ENCODE assay signal across 8 cellular contexts in genomic region chr6:28977351-28978136, GRCh38. TPM values are rescaled to one million over a fixed set of nuclear protein-coding genes. Genes with fewer than 3 reads are reported as not detected.
DNase-seq lines count a peak whose midpoint lies in the region; ATAC-seq and TF ChIP-seq lines count a peak whose summit lies in the region.

No MANE protein-coding gene starts in this region.

- H3K4me3 ChIP-seq in ovary: no peak overlapping the region

- H3K36me3 Mint-ChIP-seq in activated CD8-positive, alpha-beta memory T cell treated with anti-CD3 and anti-CD28 coated beads, Interleukin-2, amount 10 ng/mL, durations not matched to agents 7 days and 5 days: peaks cover 3% of the 10 kb centered on the region

- no peaks in the 10 kb centered on the region for H3K36me3 ChIP-seq in ovary

- no peaks in the 10 kb centered on the region for H3K27me3 ChIP-seq in ovary

- H3K9me3 ChIP-seq in ovary: no peaks in the 10 kb centered on the region

- TF ChIP-seq POLR2A in ovary (IDR thresholded peaks at IDR 0.05) (no peak), GM18505 (IDR thresholded peaks at IDR 0.05; ENCODE audit: borderline replicate concordance, extremely low read depth, insufficient read depth, insufficient read length) (no peak)

- H3K27ac Mint-ChIP-seq in activated CD8-positive, alpha-beta memory T cell treated with anti-CD3 and anti-CD28 coated beads, Interleukin-2, amount 10 ng/mL, durations not matched to agents 7 days and 5 days: no peak overlapping the region

- CTCF ChIA-PET in activated CD8-positive, alpha-beta memory T cell treated with anti-CD3 and anti-CD28 coated beads, Interleukin-2, amount 10 ng/mL, durations not matched to agents 7 days and 5 days (lab: Charles Lee): interaction anchor here (1.5 kb wide), 1 partner anchor 39 kb away, joined by 7 read pairs; no protein-coding TSS in a partner anchor

- no peak overlapping the region for H3K27ac ChIP-seq in ovary

- no peak for ATAC-seq in activated CD8-positive, alpha-beta memory T cell treated with anti-CD3 and anti-CD28 coated beads, Interleukin-2, amount 10 ng/mL, durations not matched to agents 7 days and 5 days
- no peak for ATAC-seq in GM18505 (IDR thresholded peaks at IDR 0.05; ENCODE audit: unreplicated experiment)

- peaks cover 31% of the 10 kb centered on the region for H3K4me1 Mint-ChIP-seq in activated CD8-positive, alpha-beta memory T cell treated with anti-CD3 and anti-CD28 coated beads, Interleukin-2, amount 10 ng/mL, durations not matched to agents 7 days and 5 days

- TF ChIP-seq CTCF in ovary (IDR thresholded peaks at IDR 0.05): no peak

- WGBS in ovary, 3 donors: 22 to 30% (median 29%) methylated on average over 52 of the region's 52 CpGs

- H3K4me1 ChIP-seq in ovary (ENCODE audit: insufficient read depth): peaks cover 3% of the 10 kb centered on the region

- peak overlapping the region; percentile 63 for H3K4me3 Mint-ChIP-seq in activated CD8-positive, alpha-beta memory T cell treated with anti-CD3 and anti-CD28 coated beads, Interleukin-2, amount 10 ng/mL, durations not matched to agents 7 days and 5 days

- no peaks in the 10 kb centered on the region for H3K9me3 Mint-ChIP-seq in activated CD8-positive, alpha-beta memory T cell treated with anti-CD3 and anti-CD28 coated beads, Interleukin-2, amount 10 ng/mL, durations not matched to agents 7 days and 5 days (ENCODE audit: low read depth)

- peak; percentile 43 for DNase-seq in activated CD4-positive, alpha-beta T cell treated with anti-CD3 and anti-CD28 coated beads for 48 hours
- DNase-seq in activated CD4-positive, alpha-beta T cell treated with anti-CD3 and anti-CD28 coated beads, Interleukin-2, amount 50 U/mL, for 4 hours: no peak
- DNase-seq in activated CD8-positive, alpha-beta memory T cell treated with anti-CD3 and anti-CD28 coated beads, Interleukin-2, amount 10 ng/mL, durations not matched to agents 7 days and 5 days: no peak
- DNase-seq in head of caudate nucleus (peak in 25 of 42 donors; percentile 7 to 61 (median 41)), ovary (no peak), NCI-H524 treated with DMSO at 0.1 percent for 48 hours (lab: John Stamatoyannopoulos, UW) (no peak)
- peak; percentile 19 for DNase-seq in stimulated activated CD4-positive, alpha-beta T cell treated with anti-CD3 and anti-CD28 coated beads, Interleukin-4, amount 100 ng/mL, for 24 hours

- intact Hi-C loops in head of caudate nucleus (cut with DNase I) (no loop called here), ovary (cut with DNase I) (no loop called here)

- TF ChIP-seq EP300 in ovary (IDR thresholded peaks at IDR 0.05): no peak

- H3K27me3 Mint-ChIP-seq in activated CD8-positive, alpha-beta memory T cell treated with anti-CD3 and anti-CD28 coated beads, Interleukin-2, amount 10 ng/mL, durations not matched to agents 7 days and 5 days: peaks cover 43% of the 10 kb centered on the region

RNA-seq across cellular contexts. Expression of gene ZNF311, which starts 27.6 kb away (rescaled TPM):
- under 1 TPM; 0.26 to 0.40 TPM for total RNA-seq in activated CD8-positive, alpha-beta memory T cell treated with anti-CD3 and anti-CD28 coated beads, Interleukin-2, amount 10 ng/mL, durations not matched to agents 7 days and 5 days
- 1 to 10 TPM in 5 of 7 donors, under 1 TPM in 2; 0.34 to 3.3 (median 1.4) TPM for total RNA-seq in ovary
- 1 to 10 TPM; 1.4 to 1.7 TPM for polyA plus RNA-seq in ovary

RNA-seq across cellular contexts. Expression of gene TRIM27, which starts 53.8 kb away (rescaled TPM):
- total RNA-seq in activated CD8-positive, alpha-beta memory T cell treated with anti-CD3 and anti-CD28 coated beads, Interleukin-2, amount 10 ng/mL, durations not matched to agents 7 days and 5 days: 10 to 100 TPM; 52.5 to 62.9 TPM
- total RNA-seq in ovary: 10 to 100 TPM; 43.7 to 57.6 (median 48.8) TPM
- 10 to 100 TPM; 33.3 to 61.1 TPM for polyA plus RNA-seq in ovary

Comparison
In these comparisons a context has a peak if more than half of its experiments do, and no peak if none do; other contexts are left out.
1. DNase-seq: peak in activated CD4-positive, alpha-beta T cell treated with anti-CD3 and anti-CD28 coated beads for 48 hours (single experiment), head of caudate nucleus (25 of 42) and stimulated activated CD4-positive, alpha-beta T cell treated with anti-CD3 and anti-CD28 coated beads, Interleukin-4, amount 100 ng/mL, for 24 hours (single experiment); none in activated CD4-positive, alpha-beta T cell treated with anti-CD3 and anti-CD28 coated beads, Interleukin-2, amount 50 U/mL, for 4 hours (0 of 2), activated CD8-positive, alpha-beta memory T cell treated with anti-CD3 and anti-CD28 coated beads, Interleukin-2, amount 10 ng/mL, durations not matched to agents 7 days and 5 days (single experiment), ovary (0 of 5) and NCI-H524 treated with DMSO at 0.1 percent for 48 hours (single experiment).